ENCODE assay signal across 1 cellular context in the genomic region with DNA sequence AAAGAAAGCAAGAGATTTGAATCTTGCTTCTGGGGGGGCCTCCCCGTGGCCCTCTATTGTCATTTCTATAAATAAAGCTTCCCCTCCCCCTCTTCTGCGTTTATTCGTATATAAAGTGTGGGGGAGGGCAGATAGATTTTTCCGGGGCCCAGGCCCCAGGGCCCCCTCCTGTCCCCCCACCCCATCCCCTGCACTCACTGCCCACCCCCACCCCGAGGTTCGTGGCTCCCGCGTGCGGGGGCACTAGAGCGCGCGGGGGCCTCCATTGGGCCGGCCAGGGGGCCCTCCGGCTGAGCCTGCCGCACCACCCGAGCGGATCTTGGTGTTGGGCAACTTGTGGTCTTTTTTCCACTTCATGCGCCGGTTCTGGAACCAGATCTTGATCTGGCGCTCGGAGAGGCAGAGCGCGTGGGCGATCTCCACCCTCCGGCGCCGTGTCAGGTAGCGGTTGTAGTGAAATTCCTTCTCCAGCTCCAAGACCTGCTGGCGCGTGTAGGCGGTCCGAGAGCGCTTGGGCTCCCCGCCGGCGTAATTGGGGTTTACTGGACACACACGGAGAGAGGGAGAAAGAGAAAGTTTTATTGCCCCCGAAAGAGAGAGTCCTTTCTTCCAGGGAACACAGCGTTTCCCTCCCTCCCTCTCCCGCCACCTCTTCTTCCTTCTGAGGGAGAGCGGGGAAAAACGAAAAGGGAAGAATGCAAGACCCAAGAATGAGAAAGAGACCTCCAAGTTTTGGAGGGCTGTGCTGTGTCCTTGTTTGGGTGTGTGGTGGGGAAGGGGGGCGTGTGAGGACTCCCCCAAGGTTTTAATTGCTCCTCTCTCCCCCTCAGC.
TF ChIP-seq lines count a peak whose summit lies in the region.

No MANE protein-coding gene starts in this region.

TF ChIP-seq in A549, 52 proteins besides CTCF, POLR2A, EP300 and RAD21 (continued from another document):
- TF ChIP-seq, protein P1, sequence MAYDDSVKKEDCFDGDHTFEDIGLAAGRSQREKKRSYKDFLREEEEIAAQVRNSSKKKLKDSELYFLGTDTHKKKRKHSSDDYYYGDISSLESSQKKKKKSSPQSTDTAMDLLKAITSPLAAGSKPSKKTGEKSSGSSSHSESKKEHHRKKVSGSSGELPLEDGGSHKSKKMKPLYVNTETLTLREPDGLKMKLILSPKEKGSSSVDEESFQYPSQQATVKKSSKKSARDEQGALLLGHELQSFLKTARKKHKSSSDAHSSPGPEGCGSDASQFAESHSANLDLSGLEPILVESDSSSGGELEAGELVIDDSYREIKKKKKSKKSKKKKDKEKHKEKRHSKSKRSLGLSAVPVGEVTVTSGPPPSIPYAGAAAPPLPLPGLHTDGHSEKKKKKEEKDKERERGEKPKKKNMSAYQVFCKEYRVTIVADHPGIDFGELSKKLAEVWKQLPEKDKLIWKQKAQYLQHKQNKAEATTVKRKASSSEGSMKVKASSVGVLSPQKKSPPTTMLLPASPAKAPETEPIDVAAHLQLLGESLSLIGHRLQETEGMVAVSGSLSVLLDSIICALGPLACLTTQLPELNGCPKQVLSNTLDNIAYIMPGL (CRISPR knock-in tag; IDR thresholded peaks at IDR 0.05; ENCODE audit: borderline replicate concordance): no peak
- TF ChIP-seq NFE2L2 (conservative IDR thresholded peaks at IDR 0.05; ENCODE audit: low read length): no peak
- no peak for TF ChIP-seq ZSCAN20 (CRISPR knock-in tag; IDR thresholded peaks at IDR 0.05)
- no peak for TF ChIP-seq PHF8 (IDR thresholded peaks at IDR 0.05; ENCODE audit: borderline replicate concordance, low read depth)
- no peak for TF ChIP-seq GATA3 (IDR thresholded peaks at IDR 0.05; ENCODE audit: borderline replicate concordance)
- TF ChIP-seq HOXB13 (CRISPR knock-in tag; IDR thresholded peaks at IDR 0.05; ENCODE audit: low read depth): no peak
- no peak for TF ChIP-seq HOXB5 (CRISPR knock-in tag; IDR thresholded peaks at IDR 0.05)
- TF ChIP-seq FOSB (CRISPR knock-in tag; IDR thresholded peaks at IDR 0.05): no peak
- no peak for TF ChIP-seq CHD2 (IDR thresholded peaks at IDR 0.05; ENCODE audit: low read length, partially characterized antibody)
- no peak for TF ChIP-seq HEYL (CRISPR knock-in tag; IDR thresholded peaks at IDR 0.05)
- no peak for TF ChIP-seq ZFP36 (IDR thresholded peaks at IDR 0.05; ENCODE audit: borderline replicate concordance, partially characterized antibody)
- TF ChIP-seq EHMT2 (IDR thresholded peaks at IDR 0.05; ENCODE audit: low read depth): no peak
- no peak for TF ChIP-seq EHF (CRISPR knock-in tag; IDR thresholded peaks at IDR 0.05)
TF ChIP-seq in A549: peak in this region for 0.
